Comparison of ENCODE assay signal across 3 cellular contexts in genomic region chr19:30516111-30516510, GRCh38.
"Had no signal": no experiment of that assay in that cellular context is flagged by ENCODE, and none has a peak within 500 bp of the region (broad histone marks: within the 10 kb centered on the region; RNA-seq: fewer than 3 reads in every experiment).

No MANE protein-coding gene starts in this region.

- H3K4me3 ChIP-seq: GM12878 had no signal

- DNase-seq: GDM1, GF-D8 had no signal

- ATAC-seq: GM12878 had no signal
